In the genomic region with DNA sequence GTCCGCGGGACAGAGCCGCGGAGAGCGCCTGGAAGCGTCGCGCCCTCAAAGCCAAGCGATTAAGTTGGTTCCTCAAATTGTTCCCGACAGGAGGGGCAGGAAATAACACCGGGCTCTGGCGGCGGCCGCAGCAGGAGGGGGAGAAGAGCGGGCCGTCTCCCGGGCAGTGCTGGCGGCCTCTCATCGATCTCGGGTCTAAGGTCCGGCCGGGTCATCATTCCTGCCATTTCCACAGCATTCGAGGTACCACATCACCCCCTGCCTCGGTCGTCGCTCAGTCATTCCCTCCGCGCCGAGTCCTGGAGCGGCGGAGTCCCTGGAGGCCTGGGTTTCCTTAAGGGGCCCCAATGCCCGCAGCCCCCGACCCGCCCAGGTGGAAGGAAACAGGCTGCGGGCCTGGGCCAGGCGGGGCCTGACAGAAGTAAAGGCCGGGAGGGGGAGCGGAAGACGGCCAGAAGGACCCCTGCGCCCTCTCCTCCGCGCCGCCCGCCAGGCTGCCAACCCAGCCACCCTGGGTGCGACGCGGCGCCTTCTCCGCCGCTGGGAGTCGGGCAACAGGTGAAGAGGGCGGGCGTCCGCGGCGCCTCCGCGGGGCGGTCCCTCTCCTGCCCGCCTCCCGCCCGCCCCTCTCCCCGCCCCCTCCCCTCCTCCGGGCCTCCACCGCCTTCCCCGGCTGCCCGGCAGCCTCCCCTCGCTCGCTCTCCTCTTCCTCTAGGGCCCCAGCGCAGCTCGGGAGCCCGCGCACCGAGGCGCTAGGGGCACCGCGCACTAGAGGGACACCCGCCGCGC, we compare ENCODE assay signal across 8 cellular contexts. TPM values are rescaled to one million over a fixed set of nuclear protein-coding genes. Genes with fewer than 3 reads are reported as not detected.
DNase-seq lines count a peak whose midpoint lies in the region; ATAC-seq and TF ChIP-seq lines count a peak whose summit lies in the region.

A gene with protein sequence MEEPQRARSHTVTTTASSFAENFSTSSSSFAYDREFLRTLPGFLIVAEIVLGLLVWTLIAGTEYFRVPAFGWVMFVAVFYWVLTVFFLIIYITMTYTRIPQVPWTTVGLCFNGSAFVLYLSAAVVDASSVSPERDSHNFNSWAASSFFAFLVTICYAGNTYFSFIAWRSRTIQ (plus strand): TSS at position 654 of the 789 bp plus-strand sequence. CDS start 293 bp downstream, outside the sequence.

- H3K27ac Mint-ChIP-seq in activated T-helper 1 cell treated with anti-CD3 and anti-CD28 coated beads, Interleukin-12 subunit alpha, Interleukin-12 subunit beta, Interleukin-2, Interleukin-4 antibody, amounts not matched to agents 30 ng/mL and 10 ng/mL and 1 ng/mL, durations not matched to agents 14 hours and 24 hours and 36 hours: peak within 1 kb of the TSS; percentile 53
- H3K27ac Mint-ChIP-seq in type B pancreatic cell: peak within 1 kb of the TSS; percentile 87

- H3K27me3 Mint-ChIP-seq in activated T-helper 1 cell treated with anti-CD3 and anti-CD28 coated beads, Interleukin-12 subunit alpha, Interleukin-12 subunit beta, Interleukin-2, Interleukin-4 antibody, amounts not matched to agents 30 ng/mL and 10 ng/mL and 1 ng/mL, durations not matched to agents 14 hours and 24 hours and 36 hours (ENCODE audit: insufficient read depth): peaks cover 31% of the 10 kb centered on the region
- H3K27me3 Mint-ChIP-seq in type B pancreatic cell: peaks cover 20% of the 10 kb centered on the region

- peak within 1 kb of the TSS; percentile 92 for H3K4me3 ChIP-seq in PC-3 (ENCODE audit: low read length)
- H3K4me3 ChIP-seq in fibroblast of villous mesenchyme (ENCODE audit: low read depth, low read length): peak within 1 kb of the TSS; percentile 63
- H3K4me3 ChIP-seq in osteoblast (ENCODE audit: insufficient read depth, low read length): peak within 1 kb of the TSS; percentile 82

- H3F3A ChIP-seq in PC-3 (ENCODE audit: low read length, unreplicated experiment): no peaks in the 10 kb centered on the region

- H3K4me3 Mint-ChIP-seq in activated T-helper 1 cell treated with anti-CD3 and anti-CD28 coated beads, Interleukin-12 subunit alpha, Interleukin-12 subunit beta, Interleukin-2, Interleukin-4 antibody, amounts not matched to agents 30 ng/mL and 10 ng/mL and 1 ng/mL, durations not matched to agents 14 hours and 24 hours and 36 hours: peak within 1 kb of the TSS; percentile 86
- H3K4me3 Mint-ChIP-seq in type B pancreatic cell: peak within 1 kb of the TSS; percentile 94

- H3K4me1 ChIP-seq in PC-3 (ENCODE audit: insufficient read depth, low read length) (peaks cover 17% of the 10 kb centered on the region), osteoblast (ENCODE audit: insufficient read depth, low read length) (no peaks in the 10 kb centered on the region)

- TF ChIP-seq CTCF in PC-3 (conservative IDR thresholded peaks at IDR 0.05; ENCODE audit: low read depth, low read length) (no peak), fibroblast of villous mesenchyme (IDR thresholded peaks at IDR 0.05; ENCODE audit: insufficient read depth, low read depth, low read length) (no peak), osteoblast (IDR thresholded peaks at IDR 0.05; ENCODE audit: extremely low read depth, low read depth, low read length) (no peak), type B pancreatic cell (conservative IDR thresholded peaks at IDR 0.05) (no peak)

- intact Hi-C loops in PC-3 (cut with micrococcal nuclease): loop anchor here (5.0 kb wide), 2 partner anchors 59 to 154 kb away; a partner anchor contains a TSS
- intact Hi-C loops in activated T-helper 1 cell treated with anti-CD3 and anti-CD28 coated beads, Interleukin-12 subunit alpha, Interleukin-12 subunit beta, Interleukin-2, Interleukin-4 antibody, amounts not matched to agents 30 ng/mL and 10 ng/mL and 1 ng/mL, durations not matched to agents 14 hours and 24 hours and 36 hours (cut with micrococcal nuclease): loop anchor here (1.0 to 10.0 kb wide), 8 partner anchors 59 to 903 kb away; a partner anchor contains a TSS

- peaks cover 12% of the 10 kb centered on the region for H3K9me3 Mint-ChIP-seq in activated T-helper 1 cell treated with anti-CD3 and anti-CD28 coated beads, Interleukin-12 subunit alpha, Interleukin-12 subunit beta, Interleukin-2, Interleukin-4 antibody, amounts not matched to agents 30 ng/mL and 10 ng/mL and 1 ng/mL, durations not matched to agents 14 hours and 24 hours and 36 hours
- peaks cover 4% of the 10 kb centered on the region for H3K9me3 Mint-ChIP-seq in type B pancreatic cell

- ATAC-seq in GM18498 (IDR thresholded peaks at IDR 0.05; ENCODE audit: unreplicated experiment) (peak; percentile 76), HG03442 (IDR thresholded peaks at IDR 0.05; ENCODE audit: unreplicated experiment) (peak; percentile 56), PC-3 (peak; percentile 84), GM18520 (IDR thresholded peaks at IDR 0.05; ENCODE audit: unreplicated experiment) (no peak)

- H2AFZ ChIP-seq in PC-3 (ENCODE audit: low read length) (peak within 1 kb of the TSS; percentile 98), osteoblast (ENCODE audit: low read length) (peak within 1 kb of the TSS; percentile 84)

- H4K20me1 ChIP-seq in PC-3 (ENCODE audit: low read length) (no peaks in the 10 kb centered on the region), osteoblast (ENCODE audit: insufficient read depth, low read length) (no peaks in the 10 kb centered on the region)

- H3K9ac ChIP-seq in PC-3 (ENCODE audit: low read length): peak within 1 kb of the TSS; percentile 59

- H3K4me1 Mint-ChIP-seq in activated T-helper 1 cell treated with anti-CD3 and anti-CD28 coated beads, Interleukin-12 subunit alpha, Interleukin-12 subunit beta, Interleukin-2, Interleukin-4 antibody, amounts not matched to agents 30 ng/mL and 10 ng/mL and 1 ng/mL, durations not matched to agents 14 hours and 24 hours and 36 hours (ENCODE audit: low read depth): peaks cover 24% of the 10 kb centered on the region
- H3K4me1 Mint-ChIP-seq in type B pancreatic cell (ENCODE audit: unreplicated experiment): peaks cover 13% of the 10 kb centered on the region

- POLR2A ChIA-PET in PC-3 (lab: Charles Lee; ENCODE audit: unreplicated experiment): interaction anchor here (0.7 kb wide), 1 partner anchor 73 kb away, joined by 8 read pairs; no protein-coding TSS in a partner anchor

- H3K36me3 Mint-ChIP-seq in activated T-helper 1 cell treated with anti-CD3 and anti-CD28 coated beads, Interleukin-12 subunit alpha, Interleukin-12 subunit beta, Interleukin-2, Interleukin-4 antibody, amounts not matched to agents 30 ng/mL and 10 ng/mL and 1 ng/mL, durations not matched to agents 14 hours and 24 hours and 36 hours (ENCODE audit: low read depth): peaks cover 6% of the 10 kb centered on the region
- no peaks in the 10 kb centered on the region for H3K36me3 Mint-ChIP-seq in type B pancreatic cell

- 0 out of 2 replicates have a peak, but pooled peaks cover 8% of the 10 kb centered on the region for H3K9me3 ChIP-seq in PC-3 (ENCODE audit: low read length)
- peaks cover 4% of the 10 kb centered on the region for H3K9me3 ChIP-seq in osteoblast (ENCODE audit: low read depth, low read length)

- H3K36me3 ChIP-seq in PC-3 (ENCODE audit: low read depth, low read length) (no peaks in the 10 kb centered on the region), osteoblast (ENCODE audit: insufficient read depth, low read length) (no peaks in the 10 kb centered on the region)

- CTCF ChIA-PET in PC-3 (lab: Charles Lee): interaction anchor here (1.1 kb wide), 1 partner anchor 665 kb away, joined by 3 read pairs; no protein-coding TSS in a partner anchor

- H3K4me2 ChIP-seq in PC-3 (ENCODE audit: low read length) (peak within 1 kb of the TSS; percentile 99), osteoblast (ENCODE audit: insufficient read depth, low read length) (peak within 1 kb of the TSS; percentile 80)

- H3K79me2 ChIP-seq in PC-3 (ENCODE audit: low read length) (peaks cover 26% of the 10 kb centered on the region), osteoblast (ENCODE audit: insufficient read depth, low read length) (no peaks in the 10 kb centered on the region)

- H3K27ac ChIP-seq in PC-3 (ENCODE audit: low read length) (no peak within 1 kb of the TSS), osteoblast (ENCODE audit: low read depth, low read length) (no peak within 1 kb of the TSS)

- DNase-seq in PC-3 (peak; percentile 78), fibroblast of villous mesenchyme (ENCODE audit: low read depth) (peak; percentile 4), osteoblast (ENCODE audit: insufficient read length, low spot score, missing footprints) (peak; percentile 87), type B pancreatic cell (ENCODE audit: extremely low spot score, unreplicated experiment) (peak; percentile 72)
- DNase-seq in activated T-helper 1 cell treated with anti-CD3 and anti-CD28 coated beads, Interleukin-12 subunit alpha, Interleukin-12 subunit beta, Interleukin-2, Interleukin-4 antibody, amounts not matched to agents 30 ng/mL and 10 ng/mL and 1 ng/mL, durations not matched to agents 14 hours and 24 hours and 36 hours (ENCODE audit: low spot score): peak; percentile 54

- H3K27me3 ChIP-seq in PC-3 (ENCODE audit: low read length): no peaks in the 10 kb centered on the region
- peaks cover 13% of the 10 kb centered on the region for H3K27me3 ChIP-seq in osteoblast (ENCODE audit: insufficient read depth, low read length)

- H3K9me2 ChIP-seq in PC-3 (replicated peaks; ENCODE audit: low read length): no peaks in the 10 kb centered on the region

- TSS peak; percentile 72 for BruUV-seq in PC-3 (replicated peaks; lab: Mats Ljungman, UMichigan)

RNA-seq across cellular contexts. Expression of the gene that starts here (rescaled TPM):
- 1.4 and 5.2 TPM in 2 replicates for total RNA-seq in PC-3 (2014; rRNA removed)
- total RNA-seq in activated T-helper 1 cell treated with anti-CD3 and anti-CD28 coated beads, Interleukin-12 subunit alpha, Interleukin-12 subunit beta, Interleukin-2, Interleukin-4 antibody, amounts not matched to agents 30 ng/mL and 10 ng/mL and 1 ng/mL, durations not matched to agents 14 hours and 24 hours and 36 hours: 5.0 and 5.7 TPM in 2 replicates
- total RNA-seq in fibroblast of villous mesenchyme: not detected in 2 replicates
- 1.4 and 4.4 TPM in 2 replicates for total RNA-seq in osteoblast
- total RNA-seq in type B pancreatic cell (ENCODE audit: low replicate concordance): 9.0 and 14.4 TPM in 2 replicates

Comparison
In these comparisons a context has a peak if more than half of its experiments do, and no peak if none do; other contexts are left out.
1. Peak in DNase-seq and H3K4me3 ChIP-seq in fibroblast of villous mesenchyme; RNA of the gene not detected or under 1 TPM.
2. DNase-seq: peak in every context shown above with its lines; median percentile 87 in osteoblast; 78 in PC-3; 72 in type B pancreatic cell; 54 in activated T-helper 1 cell treated with anti-CD3 and anti-CD28 coated beads, Interleukin-12 subunit alpha, Interleukin-12 subunit beta, Interleukin-2, Interleukin-4 antibody, amounts not matched to agents 30 ng/mL and 10 ng/mL and 1 ng/mL, durations not matched to agents 14 hours and 24 hours and 36 hours; 4 in fibroblast of villous mesenchyme.